Comparison of ENCODE assay signal across 10 cellular contexts in genomic region chr1:226000493-226000981, GRCh38. TPM values are rescaled to one million over a fixed set of nuclear protein-coding genes. Genes with fewer than 3 reads are reported as not detected.
DNase-seq lines count a peak whose midpoint lies in the region; ATAC-seq and TF ChIP-seq lines count a peak whose summit lies in the region.
"Not testable (repeated sequence)": the region's sequence is repeated elsewhere in the genome, so short reads cannot be mapped to it uniquely, and the experiment has no call there.
"Had no signal": no experiment of that assay in that cellular context is flagged by ENCODE, and none has a peak within 500 bp of the region (broad histone marks: within the 10 kb centered on the region; RNA-seq: fewer than 3 reads in every experiment).

No MANE protein-coding gene starts in this region.

- H3K9me3 ChIP-seq in Panc1 (ENCODE audit: control insufficient read depth, insufficient read depth, low read depth, low read length); heart right ventricle: not testable (repeated sequence)

- H3K36me3 Mint-ChIP-seq in brain; nephron progenitor cell (ENCODE audit: low read depth): not testable (repeated sequence)

- peaks cover 68% of the 10 kb centered on the region for H3K4me1 Mint-ChIP-seq in brain
- peaks cover 71% of the 10 kb centered on the region for H3K4me1 Mint-ChIP-seq in nephron progenitor cell
- H3K4me1 Mint-ChIP-seq in stimulated activated naive CD8-positive, alpha-beta T cell treated with anti-CD3 and anti-CD28 coated beads, Interleukin-15, amount 100 ng/mL, for 72 hours = peaks cover 79% of the 10 kb centered on the region

- in situ Hi-C loops in Panc1 (cut with HindIII; ENCODE audit: low pct_unique_long_range_greater_than_20kb, low sequenced_read_pairs) = not testable (repeated sequence)

- not testable (repeated sequence) for ATAC-seq in Panc1; heart right ventricle; stimulated activated naive CD8-positive, alpha-beta T cell treated with anti-CD3 and anti-CD28 coated beads, Interleukin-15, amount 100 ng/mL, for 72 hours

- H3K36me3 ChIP-seq in Panc1 (ENCODE audit: control insufficient read depth, insufficient read depth, low read length) = not testable (repeated sequence)
- peaks cover 0 to 18% (median 0%) of the 10 kb centered on the region in 9 donors for H3K36me3 ChIP-seq in heart right ventricle

- peak overlapping the region in 3 of 5 experiments; percentile 97 to 100 (median 99) for H3K27ac Mint-ChIP-seq in brain
- not testable (repeated sequence) for H3K27ac Mint-ChIP-seq in nephron progenitor cell
- peak overlapping the region; percentile 95 to 100 for H3K27ac Mint-ChIP-seq in stimulated activated naive CD8-positive, alpha-beta T cell treated with anti-CD3 and anti-CD28 coated beads, Interleukin-15, amount 100 ng/mL, for 72 hours

- not testable (repeated sequence) for DNase-seq in Panc1 (ENCODE audit: low read depth, low spot score); heart right ventricle; nephron progenitor cell; stimulated activated naive CD8-positive, alpha-beta T cell treated with anti-CD3 and anti-CD28 coated beads, Interleukin-15, amount 100 ng/mL, for 72 hours
- peak; percentile 32 for DNase-seq in activated T-cell treated with anti-CD3 and anti-CD28 coated beads, Interleukin-2, amount 50 U/mL, for 1 hour

- not testable (repeated sequence) for BruUV-seq in Panc1 (replicated peaks; lab: Mats Ljungman, UMichigan)

- peak overlapping the region in 3 of 5 experiments; percentile 99 to 100 (median 100) for H3K4me3 Mint-ChIP-seq in brain
- H3K4me3 Mint-ChIP-seq in nephron progenitor cell = peak overlapping the region; percentile 100
- peak overlapping the region; percentile 99 to 100 for H3K4me3 Mint-ChIP-seq in stimulated activated naive CD8-positive, alpha-beta T cell treated with anti-CD3 and anti-CD28 coated beads, Interleukin-15, amount 100 ng/mL, for 72 hours

- not testable (repeated sequence) for H3K9me3 Mint-ChIP-seq in brain; nephron progenitor cell; stimulated activated naive CD8-positive, alpha-beta T cell treated with anti-CD3 and anti-CD28 coated beads, Interleukin-15, amount 100 ng/mL, for 72 hours

- peaks cover 11% of the 10 kb centered on the region for H3K27me3 Mint-ChIP-seq in brain
- not testable (repeated sequence) for H3K27me3 Mint-ChIP-seq in nephron progenitor cell (ENCODE audit: low read depth, poor library complexity); stimulated activated naive CD8-positive, alpha-beta T cell treated with anti-CD3 and anti-CD28 coated beads, Interleukin-15, amount 100 ng/mL, for 72 hours

- H3K27me3 ChIP-seq in Panc1 (ENCODE audit: control insufficient read depth, insufficient read depth, low read length); heart right ventricle: not testable (repeated sequence)

- not testable (repeated sequence) for TF ChIP-seq CTCF in GM12875 (IDR thresholded peaks at IDR 0.05; ENCODE audit: borderline replicate concordance, insufficient read depth, low read depth, low read length); Panc1 (IDR thresholded peaks at IDR 0.05); brain (conservative IDR thresholded peaks at IDR 0.05); heart right ventricle (IDR thresholded peaks at IDR 0.05); nephron progenitor cell (IDR thresholded peaks at IDR 0.05)

- POLR2A ChIA-PET in Panc1 (lab: Charles Lee) = interaction anchor here (2.1 kb wide), 1 partner anchor 62 kb away, joined by 6 read pairs; the partner anchor contains the start of gene H3-3A

- H3K4me1 ChIP-seq in Panc1 (ENCODE audit: control insufficient read depth, insufficient read depth, low read length) (peaks cover 19% of the 10 kb centered on the region), heart right ventricle (peaks cover 13 to 73% (median 61%) of the 10 kb centered on the region in 9 donors)

- peak overlapping the region; percentile 98 for H3K27ac ChIP-seq in Panc1 (ENCODE audit: low read length)
- H3K27ac ChIP-seq in heart right ventricle = peak overlapping the region; percentile 91 to 100 (median 96)

- intact Hi-C loops in Panc1 (cut with micrococcal nuclease; ENCODE audit: unreplicated experiment) = not testable (repeated sequence)
- intact Hi-C loops in heart right ventricle (cut with DNase I) = loop anchor here in 3 of 10 donors (5.0 kb wide), 4 partner anchors 62 to 197 kb away; partner anchors contain the start of gene H3-3A (in 1 of the 3)

- 93 to 97% methylated on average over 21 of the region's 21 CpGs for WGBS in heart right ventricle, 2 donors

- H3K4me3 ChIP-seq in GM12875 (ENCODE audit: low read depth, low read length) (peak overlapping the region; percentile 8), heart right ventricle (peak overlapping the region in 3 of 10 donors; percentile 80 to 94 (median 80))
- not testable (repeated sequence) for H3K4me3 ChIP-seq in Panc1 (ENCODE audit: low read depth in 2 of 2, low read length in 2 of 2)

- CTCF ChIA-PET in Panc1 (lab: Charles Lee) = not testable (repeated sequence)

RNA-seq across cellular contexts. Expression of gene SDE2, which starts 1.4 kb away (rescaled TPM):
- total RNA-seq in Panc1 (2021; ENCODE audit: unreplicated experiment) (18.3 TPM), heart right ventricle (10 to 100 TPM; 10.3 to 20.3 (median 13.9) TPM)
- 5.5 TPM for polyA plus RNA-seq in Panc1 (2012; ENCODE audit: insufficient read length)
- polyA plus RNA-seq in brain (ENCODE audit: insufficient read depth, low read depth, low replicate concordance) (8.5 TPM), heart right ventricle (1 to 10 TPM; 3.1 to 4.7 TPM)

RNA-seq across cellular contexts. Expression of gene LEFTY2, which starts 59.5 kb away (rescaled TPM):
- total RNA-seq in Panc1 (2021; ENCODE audit: unreplicated experiment) = not detected
- not detected for polyA plus RNA-seq in Panc1 (2012; ENCODE audit: insufficient read length)
- polyA plus RNA-seq in brain (ENCODE audit: insufficient read depth, low read depth, low replicate concordance) = 1.7 TPM
- 1 to 10 TPM in 2 of 10 donors, under 1 TPM in 8; 0.23 to 1.4 (median 0.65) TPM for total RNA-seq in heart right ventricle
- under 1 TPM; 0.29 to 0.35 TPM for polyA plus RNA-seq in heart right ventricle
- total RNA-seq: activated CD8-positive, alpha-beta memory T cell treated with anti-CD3 and anti-CD28 coated beads for 36 hours; mammary epithelial cell; PC-9 had no signal
- polyA plus RNA-seq: mammary epithelial cell had no signal
